20 cellular contexts compared by ENCODE assay signal in genomic region chr2:233489143-233489542, GRCh38.
A peak's percentile ranks its signal among the peaks of the same experiment; 100 is the strongest.
DNase-seq lines count a peak whose midpoint lies in the region; ATAC-seq and TF ChIP-seq lines count a peak whose summit lies in the region.
"Had no signal": no experiment of that assay in that cellular context is flagged by ENCODE, and none has a peak within 500 bp of the region (broad histone marks: within the 10 kb centered on the region; RNA-seq: fewer than 3 reads in every experiment).

No MANE protein-coding gene starts in this region.

- peaks cover 29% of the 10 kb centered on the region for H3K36me3 Mint-ChIP-seq in mesothelial cell of epicardium

- peaks cover 68% of the 10 kb centered on the region for H3K4me1 Mint-ChIP-seq in mesothelial cell of epicardium
- H3K4me1 Mint-ChIP-seq: brain had no signal

- no peaks in the 10 kb centered on the region for H3K9me2 ChIP-seq in PC-3 (replicated peaks; ENCODE audit: low read length)

- H3K27me3 ChIP-seq in PC-3 (ENCODE audit: low read length) (no peaks in the 10 kb centered on the region), mammary epithelial cell (ENCODE audit: insufficient read depth, low read length) (no peaks in the 10 kb centered on the region), thymus (ENCODE audit: control insufficient read depth, insufficient read depth) (no peaks in the 10 kb centered on the region)
- H3K27me3 ChIP-seq: MG63, SJCRH30 had no signal

- peaks cover 18% of the 10 kb centered on the region for H3F3A ChIP-seq in PC-3 (ENCODE audit: low read length, unreplicated experiment)

- WGBS in mammary epithelial cell (ENCODE audit: low coverage, missing lambda C conversion rate) = 95% methylated on average over 9 of the region's 10 CpGs
- WGBS in thymus = 89% methylated on average over 10 of the region's 10 CpGs
- 91% methylated on average over 10 of the region's 10 CpGs for WGBS in lower leg skin, 2 donors

- H2AFZ ChIP-seq in PC-3 (ENCODE audit: low read length) (no peak overlapping the region), mammary epithelial cell (ENCODE audit: low read depth, low read length) (no peak overlapping the region)

- peaks cover 20% of the 10 kb centered on the region; the same call in 1 of the 2 replicates for H3K36me3 ChIP-seq in PC-3 (ENCODE audit: low read depth, low read length)
- peaks cover 10% of the 10 kb centered on the region for H3K36me3 ChIP-seq in mammary epithelial cell (ENCODE audit: insufficient read depth, low read length)
- H3K36me3 ChIP-seq in thymus (ENCODE audit: control insufficient read depth, insufficient read depth) = peaks cover 10% of the 10 kb centered on the region

- dilution Hi-C loops in mammary epithelial cell (cut with HindIII; ENCODE audit: low sequenced_read_pairs) = loop anchor here (5.0 kb wide), 1 partner anchor 48 kb away; no protein-coding TSS in a partner anchor

- intact Hi-C loops in PC-3 (cut with micrococcal nuclease) = loop anchor here (10.0 kb wide), 1 partner anchor 436 kb away; no protein-coding TSS in a partner anchor
- intact Hi-C loops in mammary epithelial cell (cut with micrococcal nuclease) = no loop called here
- intact Hi-C loops in lower leg skin (cut with DNase I; ENCODE audit: low total_unique reads) = no loop called here

- H3K27me3 Mint-ChIP-seq in mesothelial cell of epicardium (ENCODE audit: low read depth) = no peaks in the 10 kb centered on the region
- H3K27me3 Mint-ChIP-seq: brain had no signal

- DNase-seq in PC-3 (no peak), mammary epithelial cell (no peak), mesothelial cell of epicardium (ENCODE audit: low spot score in 2 of 2, unreplicated experiment in 2 of 2) (no peak), lower leg skin (ENCODE audit: low spot score in 2 of 2) (no peak), NOMO-1 treated with DMSO at 0.1 percent for 48 hours (lab: John Stamatoyannopoulos, UW; ENCODE audit: unreplicated experiment) (no peak)
- no peak for DNase-seq in NK-92 treated with Interleukin-12 subunit alpha and Interleukin-12 subunit beta, amount 100 ng/mL, for 24 hours (lab: John Stamatoyannopoulos, UW)
- DNase-seq: activated CD8-positive, alpha-beta T cell treated with anti-CD3 and anti-CD28 coated beads, Interleukin-2, amount 10 ng/mL, durations not matched to agents 7 days and 5 days; activated effector memory CD4-positive, alpha-beta T cell treated with anti-CD3 and anti-CD28 coated beads, Interleukin-2, amount 50 U/mL, for 16 hours; NCI-H1436; NCI-H2107; NCI-H446 treated with DMSO at 0.1 percent for 48 hours; psoas muscle; SJCRH30 had no signal

- H3K79me2 ChIP-seq in PC-3 (ENCODE audit: low read length) (no peaks in the 10 kb centered on the region), mammary epithelial cell (ENCODE audit: insufficient read depth, low read length) (no peaks in the 10 kb centered on the region)

- ATAC-seq in PC-3 = no peak
- no peak for ATAC-seq in HG02870 (IDR thresholded peaks at IDR 0.05; ENCODE audit: unreplicated experiment)
- ATAC-seq: activated CD8-positive, alpha-beta T cell treated with anti-CD3 and anti-CD28 coated beads, Interleukin-2, amount 10 ng/mL, durations not matched to agents 7 days and 5 days; K562 had no signal

- no peak for TF ChIP-seq POLR2A in lower leg skin (IDR thresholded peaks at IDR 0.05)

- H3K27ac ChIP-seq in PC-3 (ENCODE audit: low read length) = peak overlapping the region; percentile 100
- H3K27ac ChIP-seq in mammary epithelial cell (ENCODE audit: insufficient read depth, low read depth, low read length) = peak overlapping the region; percentile 89
- peak overlapping the region; percentile 15 for H3K27ac ChIP-seq in thymus (ENCODE audit: low read depth)
- H3K27ac ChIP-seq: C4-2B, psoas muscle had no signal

- BruUV-seq in PC-3 (replicated peaks; lab: Mats Ljungman, UMichigan) = no TSS peak
- no TSS peak for BruUV-seq in mammary epithelial cell (replicated peaks; lab: Mats Ljungman, UMichigan)

- H3K4me3 Mint-ChIP-seq in mesothelial cell of epicardium = no peak overlapping the region
- H3K4me3 Mint-ChIP-seq: activated CD8-positive, alpha-beta T cell treated with anti-CD3 and anti-CD28 coated beads, Interleukin-2, amount 10 ng/mL, durations not matched to agents 7 days and 5 days; brain; neural crest cell had no signal

- TF ChIP-seq CTCF in PC-3 (conservative IDR thresholded peaks at IDR 0.05; ENCODE audit: low read depth, low read length) (no peak), mammary epithelial cell (conservative IDR thresholded peaks at IDR 0.05 in 1 of 2, IDR thresholded peaks at IDR 0.05 in 1 of 2; ENCODE audit: extremely low read depth in 1 of 2, insufficient read depth in 1 of 2, low read depth in 1 of 2, low read length in 2 of 2) (no peak), mesothelial cell of epicardium (IDR thresholded peaks at IDR 0.05; ENCODE audit: unreplicated experiment) (no peak), lower leg skin (IDR thresholded peaks at IDR 0.05) (no peak)

- H3K9me3 ChIP-seq in PC-3 (ENCODE audit: low read length) = no peaks in the 10 kb centered on the region
- no peaks in the 10 kb centered on the region for H3K9me3 ChIP-seq in mammary epithelial cell (replicated peaks; ENCODE audit: insufficient read depth, low read length)
- no peaks in the 10 kb centered on the region for H3K9me3 ChIP-seq in thymus (ENCODE audit: control insufficient read depth)
- H3K9me3 ChIP-seq: MG63, psoas muscle, SJCRH30 had no signal

- H3K4me3 ChIP-seq in PC-3 (ENCODE audit: low read length) (no peak overlapping the region), mammary epithelial cell (replicated peaks in 1 of 3; ENCODE audit: insufficient read depth in 1 of 3, low read depth in 2 of 3, low read length in 3 of 3) (no peak overlapping the region), thymus (ENCODE audit: low read length) (no peak overlapping the region), lower leg skin (ENCODE audit: low read depth, poor library complexity, severe bottlenecking) (no peak overlapping the region)
- H3K4me3 ChIP-seq: K562, MG63, psoas muscle, SJCRH30 had no signal

- H3K9ac ChIP-seq in PC-3 (ENCODE audit: low read length) (peak overlapping the region; percentile 87), mammary epithelial cell (ENCODE audit: insufficient read depth, low read length) (no peak overlapping the region)

- H3K4me1 ChIP-seq in PC-3 (ENCODE audit: insufficient read depth, low read length) (peaks cover 41% of the 10 kb centered on the region), mammary epithelial cell (ENCODE audit: insufficient read depth, low read length) (peaks cover 70% of the 10 kb centered on the region), thymus (ENCODE audit: control insufficient read depth, insufficient read depth, low read length) (no peaks in the 10 kb centered on the region)
- H3K4me1 ChIP-seq: psoas muscle had no signal

- CTCF ChIA-PET in PC-3 (lab: Charles Lee) (no interaction called here), mammary epithelial cell (lab: Charles Lee; ENCODE audit: low non-redundant PET) (no interaction called here)

- in situ Hi-C loops in mammary epithelial cell (cut with MboI; ENCODE audit: low sequenced_read_pairs in 2 of 2) = no loop called here

- POLR2A ChIA-PET in PC-3 (lab: Charles Lee; ENCODE audit: unreplicated experiment) = no interaction called here

- H3K9me3 Mint-ChIP-seq in mesothelial cell of epicardium = no peaks in the 10 kb centered on the region
- H3K9me3 Mint-ChIP-seq: brain, neural crest cell had no signal

- H4K20me1 ChIP-seq in PC-3 (ENCODE audit: low read length) = no peaks in the 10 kb centered on the region
- no peaks in the 10 kb centered on the region for H4K20me1 ChIP-seq in mammary epithelial cell (ENCODE audit: insufficient read depth, low read length)

- peak overlapping the region; percentile 90 for H3K27ac Mint-ChIP-seq in mesothelial cell of epicardium
- H3K27ac Mint-ChIP-seq: activated CD8-positive, alpha-beta T cell treated with anti-CD3 and anti-CD28 coated beads, Interleukin-2, amount 10 ng/mL, durations not matched to agents 7 days and 5 days had no signal

- H3K4me2 ChIP-seq in PC-3 (ENCODE audit: low read length) (no peak overlapping the region), mammary epithelial cell (ENCODE audit: insufficient read depth, low read depth, low read length) (no peak overlapping the region)

Comparison
In these comparisons a context has a peak if more than half of its experiments do, and no peak if none do; other contexts are left out.
1. H3K27ac ChIP-seq: peak in every context shown above with its lines; median percentile 100 in PC-3; 89 in mammary epithelial cell; 15 in thymus.